11 cellular contexts compared by ENCODE assay signal in genomic region chr2:216090369-216090786, GRCh38. TPM values are rescaled to one million over a fixed set of nuclear protein-coding genes. Genes with fewer than 3 reads are reported as not detected.
A peak's percentile ranks its signal among the peaks of the same experiment; 100 is the strongest.
DNase-seq lines count a peak whose midpoint lies in the region; ATAC-seq and TF ChIP-seq lines count a peak whose summit lies in the region.
"Had no signal": no experiment of that assay in that cellular context is flagged by ENCODE, and none has a peak within 500 bp of the region (broad histone marks: within the 10 kb centered on the region; RNA-seq: fewer than 3 reads in every experiment).

No MANE protein-coding gene starts in this region.

- no peak overlapping the region for H3K4me2 ChIP-seq in smooth muscle cell

- CTCF ChIA-PET in activated CD8-positive, alpha-beta T cell treated with anti-CD3 and anti-CD28 coated beads for 36 hours (lab: Charles Lee) = interaction anchor here (1.0 to 1.5 kb wide), 4 partner anchors 9 to 20 kb away, joined by 3 read pairs; partner anchors contain the start of genes PECR and TMEM169

- H3K27ac ChIP-seq in smooth muscle cell (ENCODE audit: low read depth) = peak overlapping the region; percentile 45
- H3K27ac ChIP-seq in colonic mucosa = no peak overlapping the region

- peak overlapping the region; percentile 82 for H3K27ac Mint-ChIP-seq in activated T-cell treated with anti-CD3 and anti-CD28 coated beads, Interleukin-2, amount 50 U/mL, for 24 hours
- H3K27ac Mint-ChIP-seq in activated CD8-positive, alpha-beta T cell treated with anti-CD3 and anti-CD28 coated beads for 36 hours = peak overlapping the region; percentile 75

- intact Hi-C loops in activated CD8-positive, alpha-beta T cell treated with anti-CD3 and anti-CD28 coated beads for 36 hours (cut with micrococcal nuclease) = no loop called here
- intact Hi-C loops in posterior vena cava (cut with DNase I) (no loop called here), colonic mucosa (cut with DNase I) (no loop called here)

- 97% methylated on average over 1 of the region's 1 CpG for WGBS in smooth muscle cell (ENCODE audit: low lambda C conversion rate)

- no peaks in the 10 kb centered on the region for H3K9me3 Mint-ChIP-seq in activated T-cell treated with anti-CD3 and anti-CD28 coated beads, Interleukin-2, amount 50 U/mL, for 24 hours
- no peaks in the 10 kb centered on the region for H3K9me3 Mint-ChIP-seq in activated CD8-positive, alpha-beta T cell treated with anti-CD3 and anti-CD28 coated beads for 36 hours
- H3K9me3 Mint-ChIP-seq: naive thymus-derived CD4-positive, alpha-beta T cell had no signal

- no peak overlapping the region for H3K4me3 Mint-ChIP-seq in activated T-cell treated with anti-CD3 and anti-CD28 coated beads, Interleukin-2, amount 50 U/mL, for 24 hours
- no peak overlapping the region for H3K4me3 Mint-ChIP-seq in activated CD8-positive, alpha-beta T cell treated with anti-CD3 and anti-CD28 coated beads for 36 hours
- H3K4me3 Mint-ChIP-seq: naive thymus-derived CD4-positive, alpha-beta T cell had no signal

- no peak for TF ChIP-seq CTCF in activated CD8-positive, alpha-beta T cell treated with anti-CD3 and anti-CD28 coated beads for 36 hours (IDR thresholded peaks at IDR 0.05)
- TF ChIP-seq CTCF in smooth muscle cell (IDR thresholded peaks at IDR 0.05; ENCODE audit: borderline replicate concordance, insufficient read depth, poor library complexity, severe bottlenecking) = no peak
- TF ChIP-seq CTCF in colonic mucosa (IDR thresholded peaks at IDR 0.05) = no peak

- no peak overlapping the region for H3K4me3 ChIP-seq in smooth muscle cell
- H3K4me3 ChIP-seq in colonic mucosa = no peak overlapping the region

- H3K36me3 ChIP-seq in smooth muscle cell (ENCODE audit: low read depth) (no peaks in the 10 kb centered on the region), colonic mucosa (no peaks in the 10 kb centered on the region)

- no peaks in the 10 kb centered on the region for H3K27me3 Mint-ChIP-seq in activated T-cell treated with anti-CD3 and anti-CD28 coated beads, Interleukin-2, amount 50 U/mL, for 24 hours
- H3K27me3 Mint-ChIP-seq in activated CD8-positive, alpha-beta T cell treated with anti-CD3 and anti-CD28 coated beads for 36 hours = no peaks in the 10 kb centered on the region
- H3K27me3 Mint-ChIP-seq: naive thymus-derived CD4-positive, alpha-beta T cell had no signal

- POLR2A ChIA-PET in activated CD8-positive, alpha-beta T cell treated with anti-CD3 and anti-CD28 coated beads for 36 hours (lab: Charles Lee) = interaction anchor here (0.8 to 2.5 kb wide), 2 partner anchors 19 to 29 kb away, joined by 3 to 15 read pairs; partner anchors contain the start of gene XRCC5

- H3K4me1 ChIP-seq in smooth muscle cell (ENCODE audit: low read depth) (no peaks in the 10 kb centered on the region), colonic mucosa (no peaks in the 10 kb centered on the region)

- H3K9ac ChIP-seq in smooth muscle cell (ENCODE audit: low read depth) = no peak overlapping the region
- H3K9ac ChIP-seq in colonic mucosa (ENCODE audit: low read depth in 2 of 2, low read length in 2 of 2) = no peak overlapping the region

- DNase-seq in activated T-cell treated with anti-CD3 and anti-CD28 coated beads, Interleukin-2, amount 50 U/mL, for 24 hours = no peak
- DNase-seq in activated T-cell treated with anti-CD3 and anti-CD28 coated beads, Interleukin-2, amount 50 U/mL, for 1 hour = no peak
- no peak for DNase-seq in activated CD8-positive, alpha-beta T cell treated with anti-CD3 and anti-CD28 coated beads for 36 hours
- no peak for DNase-seq in smooth muscle cell (lab: John Stamatoyannopoulos, UW; ENCODE audit: unreplicated experiment)
- DNase-seq in posterior vena cava (ENCODE audit: low spot score) = no peak
- no peak for DNase-seq in AML-193 (lab: John Stamatoyannopoulos, UW)
- DNase-seq in colonic mucosa = no peak
- DNase-seq: naive thymus-derived CD4-positive, alpha-beta T cell; NCI-H1048; stimulated activated CD4-positive, alpha-beta T cell treated with anti-CD3 and anti-CD28 coated beads, Interleukin-12 subunit alpha, Interleukin-12 subunit beta, amount 100 ng/mL, for 4 hours had no signal

- H2AFZ ChIP-seq in smooth muscle cell (ENCODE audit: low read depth) = no peak overlapping the region

- peak; percentile 68 for ATAC-seq in HG02798 (IDR thresholded peaks at IDR 0.05; ENCODE audit: poor library complexity, unreplicated experiment)
- ATAC-seq in activated CD8-positive, alpha-beta T cell treated with anti-CD3 and anti-CD28 coated beads for 36 hours = peak; percentile 83
- ATAC-seq: naive thymus-derived CD4-positive, alpha-beta T cell had no signal

- H3K9me3 ChIP-seq in smooth muscle cell (replicated peaks; ENCODE audit: low read depth) (no peaks in the 10 kb centered on the region), colonic mucosa (no peaks in the 10 kb centered on the region)

- no peaks in the 10 kb centered on the region for H4K20me1 ChIP-seq in smooth muscle cell (ENCODE audit: low read depth)

- no peaks in the 10 kb centered on the region for H3K36me3 Mint-ChIP-seq in activated T-cell treated with anti-CD3 and anti-CD28 coated beads, Interleukin-2, amount 50 U/mL, for 24 hours (ENCODE audit: low read depth)
- H3K36me3 Mint-ChIP-seq in activated CD8-positive, alpha-beta T cell treated with anti-CD3 and anti-CD28 coated beads for 36 hours (ENCODE audit: low read depth) = no peaks in the 10 kb centered on the region

- no peaks in the 10 kb centered on the region for H3F3A ChIP-seq in smooth muscle cell (ENCODE audit: low read depth)

- H3K27me3 ChIP-seq in smooth muscle cell (ENCODE audit: low read depth) (no peaks in the 10 kb centered on the region), colonic mucosa (no peaks in the 10 kb centered on the region)

- no peaks in the 10 kb centered on the region for H3K79me2 ChIP-seq in smooth muscle cell (ENCODE audit: low read depth)

- H3K4me1 Mint-ChIP-seq in activated T-cell treated with anti-CD3 and anti-CD28 coated beads, Interleukin-2, amount 50 U/mL, for 24 hours (ENCODE audit: low read depth) = peaks cover 31% of the 10 kb centered on the region
- H3K4me1 Mint-ChIP-seq in activated CD8-positive, alpha-beta T cell treated with anti-CD3 and anti-CD28 coated beads for 36 hours (ENCODE audit: low read depth) = peaks cover 25% of the 10 kb centered on the region

RNA-seq across cellular contexts. Expression of gene TMEM169, which starts 8.7 kb away (rescaled TPM):
- total RNA-seq in activated CD8-positive, alpha-beta T cell treated with anti-CD3 and anti-CD28 coated beads for 36 hours = under 1 TPM; 0.76 to 0.83 TPM
- total RNA-seq in smooth muscle cell (3.6 and 5.7 TPM in 2 replicates), posterior vena cava (under 1 TPM; 0.38 to 0.51 TPM), colonic mucosa (under 1 TPM; 0.15 to 0.21 TPM)
- 5.7 and 6.3 TPM in 2 replicates for polyA plus RNA-seq in smooth muscle cell

RNA-seq across cellular contexts. Expression of gene PECR, which starts 8.8 kb away (rescaled TPM):
- total RNA-seq in activated CD8-positive, alpha-beta T cell treated with anti-CD3 and anti-CD28 coated beads for 36 hours = 10 to 100 TPM; 21.1 to 22.5 TPM
- total RNA-seq in smooth muscle cell (4.8 and 8.4 TPM in 2 replicates), posterior vena cava (1 to 10 TPM; 3.4 to 4.5 TPM), colonic mucosa (10 to 100 TPM; 15.9 to 22.5 TPM)
- polyA plus RNA-seq in smooth muscle cell = 3.9 and 10.0 TPM in 2 replicates

RNA-seq across cellular contexts. Expression of gene XRCC5, which starts 18.8 kb away (rescaled TPM):
- 100 to 1,000 TPM; 541 to 544 TPM for total RNA-seq in activated CD8-positive, alpha-beta T cell treated with anti-CD3 and anti-CD28 coated beads for 36 hours
- total RNA-seq in smooth muscle cell = 266 and 283 TPM in 2 replicates
- 197 and 200 TPM in 2 replicates for polyA plus RNA-seq in smooth muscle cell
- total RNA-seq in posterior vena cava = 100 to 1,000 TPM; 189 to 213 TPM
- total RNA-seq in colonic mucosa = 100 to 1,000 TPM; 205 to 244 TPM
